ENCODE assay signal across 1 cellular context in genomic region chr4:139665690-139666529, GRCh38.
A peak's percentile ranks its signal among the peaks of the same experiment; 100 is the strongest.
TF ChIP-seq lines count a peak whose summit lies in the region.

Gene MGST2, plus strand, starts transcription at chr4:139665819. Its CDS starts 201 bp downstream, at chr4:139666020.

TF ChIP-seq in HepG2, 621 proteins besides CTCF, POLR2A, EP300 and RAD21 (continued from another document and continues in another):
- TF ChIP-seq MLXIP (CRISPR knock-in tag; IDR thresholded peaks at IDR 0.05; ENCODE audit: borderline replicate concordance) (no peak), ZNF407 (CRISPR knock-in tag; IDR thresholded peaks at IDR 0.05; ENCODE audit: not compliant biosample characterization) (no peak), SOX13 (IDR thresholded peaks at IDR 0.05) (peak; percentile 82; the same call in 1 of the 2 replicates), SOX13 (CRISPR knock-in tag; conservative IDR thresholded peaks at IDR 0.05 in 1 of 2, IDR thresholded peaks at IDR 0.05 in 1 of 2) (peak in 1 of 2 experiments; percentile 87; a peak in 2 of 4 replicates), ZSCAN5A (CRISPR knock-in tag; IDR thresholded peaks at IDR 0.05; ENCODE audit: borderline replicate concordance) (peak; percentile 72; the same call in 1 of the 2 replicates), ZFP41 (CRISPR knock-in tag; IDR thresholded peaks at IDR 0.05; ENCODE audit: borderline replicate concordance) (no peak), ZNF282 (IDR thresholded peaks at IDR 0.05; ENCODE audit: partially characterized antibody) (no peak), POLR2AphosphoS2 (IDR thresholded peaks at IDR 0.05; ENCODE audit: low read depth, low read length) (no peak), ZNF343 (CRISPR knock-in tag; IDR thresholded peaks at IDR 0.05) (peak; percentile 74; the same call in 1 of the 2 replicates), HOMEZ (CRISPR knock-in tag; IDR thresholded peaks at IDR 0.05; ENCODE audit: low read depth) (peak; percentile 64; the same call in 1 of the 2 replicates), DBP (CRISPR knock-in tag; IDR thresholded peaks at IDR 0.05; ENCODE audit: not compliant biosample characterization) (no peak), ZNF841 (CRISPR knock-in tag; IDR thresholded peaks at IDR 0.05; ENCODE audit: borderline replicate concordance) (no peak), DR1 (CRISPR knock-in tag; IDR thresholded peaks at IDR 0.05) (peak; percentile 65; the same call in 1 of the 2 replicates), ZNF496 (CRISPR knock-in tag; IDR thresholded peaks at IDR 0.05; ENCODE audit: insufficient replicate concordance) (no peak), REST (IDR thresholded peaks at IDR 0.05; ENCODE audit: borderline replicate concordance in 1 of 2, low read depth in 1 of 2, low read length in 2 of 2) (peak in 1 of 2 experiments; percentile 75; a peak in 2 of 4 replicates), TFDP1 (CRISPR knock-in tag; IDR thresholded peaks at IDR 0.05; ENCODE audit: borderline replicate concordance) (peak; percentile 53; the same call in 1 of the 2 replicates), ZNF276 (CRISPR knock-in tag; IDR thresholded peaks at IDR 0.05; ENCODE audit: low read depth) (peak; percentile 56; the same call in 1 of the 2 replicates), SMYD3 (CRISPR knock-in tag; IDR thresholded peaks at IDR 0.05) (peak; percentile 86; the same call in 1 of the 2 replicates), SIX1 (CRISPR knock-in tag; IDR thresholded peaks at IDR 0.05; ENCODE audit: borderline replicate concordance) (no peak), NFATC3 (CRISPR knock-in tag; IDR thresholded peaks at IDR 0.05) (no peak), SP2 (CRISPR knock-in tag; IDR thresholded peaks at IDR 0.05) (no peak), CREBL2 (CRISPR knock-in tag; IDR thresholded peaks at IDR 0.05; ENCODE audit: borderline replicate concordance) (0 out of 2 replicates have a peak, but pooled peaks have one; percentile 27), ZFP82 (CRISPR knock-in tag; IDR thresholded peaks at IDR 0.05; ENCODE audit: borderline replicate concordance) (peak; percentile 57; the same call in 1 of the 2 replicates), SP5 (CRISPR knock-in tag; IDR thresholded peaks at IDR 0.05; ENCODE audit: borderline replicate concordance, low read depth) (0 out of 2 replicates have a peak, but pooled peaks have one; percentile 34), MXI1 (IDR thresholded peaks at IDR 0.05; ENCODE audit: borderline replicate concordance, low read depth, low read length) (peak; percentile 65; the same call in 1 of the 3 replicates), FOSL2 (CRISPR knock-in tag; IDR thresholded peaks at IDR 0.05) (peak; percentile 81), ZNF34 (CRISPR knock-in tag; IDR thresholded peaks at IDR 0.05; ENCODE audit: borderline replicate concordance) (0 out of 2 replicates have a peak, but pooled peaks have one; percentile 49)
